Comparison of ENCODE assay signal across 14 cellular contexts in the genomic region with DNA sequence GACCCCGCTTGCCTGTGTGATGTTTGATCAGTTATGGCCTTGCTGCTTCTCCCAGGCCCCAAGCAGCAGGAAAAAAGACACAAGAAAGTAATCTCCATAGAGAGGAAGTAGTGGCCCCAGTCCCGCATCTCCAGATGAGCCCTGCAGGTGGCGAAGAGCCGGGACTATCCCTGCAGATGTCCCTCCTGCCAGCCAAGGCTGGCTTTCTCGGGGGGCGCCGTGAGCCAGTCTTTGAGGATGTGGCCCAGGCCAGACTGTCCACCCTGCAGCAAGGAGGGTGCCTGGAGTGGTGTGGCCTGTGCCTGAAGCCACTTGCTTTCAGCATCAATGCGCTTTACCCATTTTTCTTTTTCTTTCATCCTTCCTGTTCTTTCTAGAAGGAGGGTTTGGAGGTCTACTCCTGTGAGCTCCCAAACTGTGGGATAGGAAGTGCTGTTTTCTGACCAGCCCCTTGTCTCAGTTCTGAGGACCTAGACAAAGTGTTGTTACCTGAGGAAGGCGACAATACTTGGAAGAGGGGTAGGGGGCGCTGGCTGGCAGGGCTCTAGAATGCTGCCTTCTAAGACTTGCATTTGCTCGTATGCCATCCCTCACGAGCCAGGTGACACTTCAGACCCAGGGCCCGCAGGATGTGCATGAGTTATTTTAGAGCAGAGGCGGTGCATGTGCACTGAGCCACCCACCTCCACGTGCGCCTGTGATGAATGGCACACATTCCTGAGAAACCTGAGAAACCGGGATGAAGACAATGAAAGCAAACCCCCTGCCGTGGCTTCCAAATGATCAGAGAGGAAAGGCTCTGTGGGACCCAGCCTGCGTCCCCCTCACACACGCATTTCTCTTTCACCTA.
DNase-seq lines count a peak whose midpoint lies in the region; ATAC-seq, FAIRE-seq and TF ChIP-seq lines count a peak whose summit lies in the region.
"Had no signal": no experiment of that assay in that cellular context is flagged by ENCODE, and none has a peak within 500 bp of the region (broad histone marks: within the 10 kb centered on the region; RNA-seq: fewer than 3 reads in every experiment).

No MANE protein-coding gene starts in this region.

- H3K36me3 Mint-ChIP-seq in neural progenitor cell = no peaks in the 10 kb centered on the region

- H3K27me3 ChIP-seq in Loucy (ENCODE audit: insufficient read depth, low read length, poor library complexity, severe bottlenecking) (no peaks in the 10 kb centered on the region), bronchial epithelial cell (ENCODE audit: control insufficient read depth, insufficient read depth, low read length) (no peaks in the 10 kb centered on the region), neural progenitor cell (no peaks in the 10 kb centered on the region), lower lobe of right lung (ENCODE audit: low read depth) (no peaks in the 10 kb centered on the region)
- H3K27me3 ChIP-seq: body of pancreas had no signal

- H3K27ac ChIP-seq in neural progenitor cell = no peak overlapping the region
- no peak overlapping the region for H3K27ac ChIP-seq in lower lobe of right lung
- H3K27ac ChIP-seq: body of pancreas, epithelial cell of prostate had no signal

- H3K9me3 ChIP-seq in Loucy (ENCODE audit: insufficient read depth, low read depth, low read length) (no peaks in the 10 kb centered on the region), neural progenitor cell (ENCODE audit: low read depth) (no peaks in the 10 kb centered on the region), lower lobe of right lung (no peaks in the 10 kb centered on the region)
- H3K9me3 ChIP-seq: body of pancreas had no signal

- peak; percentile 5 for DNase-seq in activated CD4-positive, alpha-beta T cell treated with anti-CD3 and anti-CD28 coated beads for 48 hours
- DNase-seq in activated CD4-positive, alpha-beta T cell treated with anti-CD3 and anti-CD28 coated beads, Interleukin-2, amount 50 U/mL, for 4 hours = no peak
- no peak for DNase-seq in bronchial epithelial cell (ENCODE audit: low read depth)
- peak; percentile 90 for DNase-seq in neural progenitor cell (ENCODE audit: low spot score)
- DNase-seq in lower lobe of right lung = no peak
- DNase-seq in NCI-H1930 (lab: John Stamatoyannopoulos, UW) = no peak
- DNase-seq in HK-2 (ENCODE audit: unreplicated experiment) = no peak
- DNase-seq: body of pancreas, kidney, T-helper 1 cell had no signal

- peak overlapping the region; percentile 62 for H3K4me3 Mint-ChIP-seq in neural progenitor cell
- H3K4me3 Mint-ChIP-seq: nephron had no signal

- H3K9me2 ChIP-seq in Loucy (replicated peaks; ENCODE audit: low read depth, low read length) = no peaks in the 10 kb centered on the region

- no peak overlapping the region for H3K9ac ChIP-seq in Loucy (ENCODE audit: low read depth, low read length, poor library complexity, severe bottlenecking)
- no peak overlapping the region for H3K9ac ChIP-seq in neural progenitor cell

- intact Hi-C loops in lower lobe of right lung (cut with DNase I) = no loop called here

- FAIRE-seq in bronchial epithelial cell (lab: Jason Lieb, UNC) = no peak
- FAIRE-seq: kidney had no signal

- peak; percentile 59 for TF ChIP-seq CTCF in Loucy (conservative IDR thresholded peaks at IDR 0.05; ENCODE audit: low read length)
- TF ChIP-seq CTCF in bronchial epithelial cell (IDR thresholded peaks at IDR 0.05; ENCODE audit: insufficient read depth, low read length, severe bottlenecking) = peak; percentile 21
- TF ChIP-seq CTCF in neural progenitor cell (IDR thresholded peaks at IDR 0.05) = peak; percentile 57
- no peak for TF ChIP-seq CTCF in lower lobe of right lung (IDR thresholded peaks at IDR 0.05)

- ATAC-seq in lower lobe of right lung = no peak
- ATAC-seq: body of pancreas, HCT116 had no signal

- H3K4me1 ChIP-seq in Loucy (ENCODE audit: insufficient read depth, low read length, poor library complexity, severe bottlenecking) (no peaks in the 10 kb centered on the region), neural progenitor cell (peaks cover 26% of the 10 kb centered on the region), lower lobe of right lung (no peaks in the 10 kb centered on the region)
- H3K4me1 ChIP-seq: body of pancreas had no signal

- no peaks in the 10 kb centered on the region for H4K20me1 ChIP-seq in Loucy (ENCODE audit: insufficient read depth, low read length, poor library complexity, severe bottlenecking)
- no peaks in the 10 kb centered on the region for H4K20me1 ChIP-seq in neural progenitor cell (ENCODE audit: low read depth)

- H3K4me2 ChIP-seq in Loucy (ENCODE audit: low read depth, low read length, poor library complexity, severe bottlenecking) (no peak overlapping the region), neural progenitor cell (peak overlapping the region; percentile 49)

- no peak overlapping the region for H2AFZ ChIP-seq in Loucy (ENCODE audit: low read length)
- H2AFZ ChIP-seq in neural progenitor cell (replicated peaks) = peak overlapping the region; percentile 68

- peaks cover 29% of the 10 kb centered on the region for H3K4me1 Mint-ChIP-seq in neural progenitor cell
- H3K4me1 Mint-ChIP-seq: nephron had no signal

- no peaks in the 10 kb centered on the region for H3F3A ChIP-seq in Loucy (ENCODE audit: low read depth)
- H3F3A ChIP-seq in neural progenitor cell (ENCODE audit: low read depth) = no peaks in the 10 kb centered on the region

- H3K4me3 ChIP-seq in Loucy (ENCODE audit: low read length, poor library complexity, severe bottlenecking) (no peak overlapping the region), bronchial epithelial cell (ENCODE audit: low read depth, low read length) (no peak overlapping the region), neural progenitor cell (no peak overlapping the region), lower lobe of right lung (no peak overlapping the region)
- H3K4me3 ChIP-seq: body of pancreas had no signal

- no peaks in the 10 kb centered on the region for H3K9me3 Mint-ChIP-seq in neural progenitor cell
- H3K9me3 Mint-ChIP-seq: nephron had no signal

- H3K27ac Mint-ChIP-seq in neural progenitor cell = no peak overlapping the region
- H3K27ac Mint-ChIP-seq: nephron had no signal

- no peaks in the 10 kb centered on the region for H3K79me2 ChIP-seq in Loucy (ENCODE audit: insufficient read depth, low read length)
- no peaks in the 10 kb centered on the region for H3K79me2 ChIP-seq in neural progenitor cell (ENCODE audit: low read depth)

- no peaks in the 10 kb centered on the region for H3K36me3 ChIP-seq in Loucy (ENCODE audit: insufficient read depth, low read length)
- no peaks in the 10 kb centered on the region for H3K36me3 ChIP-seq in bronchial epithelial cell (ENCODE audit: control insufficient read depth, insufficient read depth, low read length)
- H3K36me3 ChIP-seq in neural progenitor cell = no peaks in the 10 kb centered on the region
- H3K36me3 ChIP-seq in lower lobe of right lung = no peaks in the 10 kb centered on the region

- H3K27me3 Mint-ChIP-seq in neural progenitor cell (ENCODE audit: insufficient read depth, low read depth) = peaks cover 9% of the 10 kb centered on the region

Comparison
In these comparisons a context has a peak if more than half of its experiments do, and no peak if none do; other contexts are left out.
1. DNase-seq: peak in activated CD4-positive, alpha-beta T cell treated with anti-CD3 and anti-CD28 coated beads for 48 hours (single experiment) and neural progenitor cell (single experiment); none in activated CD4-positive, alpha-beta T cell treated with anti-CD3 and anti-CD28 coated beads, Interleukin-2, amount 50 U/mL, for 4 hours (0 of 2), bronchial epithelial cell (single experiment), lower lobe of right lung (single experiment), NCI-H1930 (0 of 2) and HK-2 (single experiment).